1 cellular context compared by ENCODE assay signal in genomic region chr6:149723771-149724417, GRCh38.
TF ChIP-seq lines count a peak whose summit lies in the region.

No MANE protein-coding gene starts in this region.

TF ChIP-seq in H1, 55 proteins besides CTCF, POLR2A, EP300 and RAD21:
- TF ChIP-seq TBP (IDR thresholded peaks at IDR 0.05; ENCODE audit: low read depth, low read length) = no peak
- no peak for TF ChIP-seq YY1 (IDR thresholded peaks at IDR 0.05; ENCODE audit: low read depth, low read length)
TF ChIP-seq in H1: peak in this region for 0.
